Comparison of ENCODE assay signal across 17 cellular contexts in genomic region chr2:121019073-121019472, GRCh38.
DNase-seq lines count a peak whose midpoint lies in the region; ATAC-seq, FAIRE-seq and TF ChIP-seq lines count a peak whose summit lies in the region.
"Had no signal": no experiment of that assay in that cellular context is flagged by ENCODE, and none has a peak within 500 bp of the region (broad histone marks: within the 10 kb centered on the region; RNA-seq: fewer than 3 reads in every experiment).

No MANE protein-coding gene starts in this region.

- peaks cover 9% of the 10 kb centered on the region for H3F3A ChIP-seq in neural progenitor cell (ENCODE audit: low read depth)

- peak; percentile 40 for DNase-seq in WTC11 (ENCODE audit: low spot score)
- DNase-seq in heart left ventricle: peak in 2 of 5 donors; percentile 34 to 37
- peak; percentile 49 for DNase-seq in neural progenitor cell (ENCODE audit: low spot score)
- no peak for DNase-seq in urothelium cell line (ENCODE audit: low spot score)
- DNase-seq in SIG-M5 (lab: John Stamatoyannopoulos, UW): no peak
- DNase-seq in AG20443 (ENCODE audit: low spot score): no peak
- DNase-seq in activated naive CD4-positive, alpha-beta T cell (lab: John Stamatoyannopoulos, UW): no peak
- DNase-seq: activated T-cell treated with anti-CD3 and anti-CD28 coated beads, Interleukin-2, amount 50 U/mL, for 1 hour; NCI-H146; NCI-H524 treated with DMSO at 0.1 percent for 48 hours; PC-9; stimulated activated CD4-positive, alpha-beta T cell treated with anti-CD3 and anti-CD28 coated beads, Interleukin-4, amount 100 ng/mL, for 24 hours; T-helper 17 cell had no signal

- FAIRE-seq in urothelium cell line (lab: Jason Lieb, UNC): peak; percentile 52
- FAIRE-seq: G401.6, H54 had no signal

- peak; percentile 37 for ATAC-seq in WTC11
- ATAC-seq in heart left ventricle: peak in 3 of 4 donors; percentile 35 to 52 (median 48)
- ATAC-seq: T-helper 17 cell had no signal

- H2AFZ ChIP-seq in neural progenitor cell (replicated peaks): peak overlapping the region; percentile 47
- H2AFZ ChIP-seq: PC-9 had no signal

- peaks cover 54% of the 10 kb centered on the region for H3K27me3 Mint-ChIP-seq in WTC11 (ENCODE audit: low read depth)
- H3K27me3 Mint-ChIP-seq in neural progenitor cell (ENCODE audit: insufficient read depth, low read depth): peaks cover 8% of the 10 kb centered on the region

- no peak overlapping the region for H3K27ac Mint-ChIP-seq in WTC11
- H3K27ac Mint-ChIP-seq in neural progenitor cell: peak overlapping the region; percentile 33
- H3K27ac Mint-ChIP-seq: T-helper 17 cell had no signal

- peaks cover 4% of the 10 kb centered on the region for H3K9me3 Mint-ChIP-seq in WTC11
- peaks cover 3% of the 10 kb centered on the region for H3K9me3 Mint-ChIP-seq in neural progenitor cell

- WGBS in heart left ventricle, 4 donors: 54 to 83% (median 75%) methylated on average over 3 to 12 of the region's 12 CpGs

- POLR2A ChIA-PET in WTC11 (lab: Charles Lee): interaction anchor here (1.7 kb wide), 1 partner anchor 56 kb away, joined by 6 read pairs; no protein-coding TSS in a partner anchor

- CTCF ChIA-PET in WTC11 (lab: Charles Lee): interaction anchor here (1.0 to 1.4 kb wide), 5 partner anchors 57 to 323 kb away, joined by 3 to 6 read pairs (median 4); no protein-coding TSS in a partner anchor

- H3K4me3 ChIP-seq in heart left ventricle (peak overlapping the region in 5 of 12 donors; percentile 11 to 33 (median 15)), neural progenitor cell (no peak overlapping the region)
- H3K4me3 ChIP-seq: PC-9 had no signal

- no peaks in the 10 kb centered on the region for H4K20me1 ChIP-seq in neural progenitor cell (ENCODE audit: low read depth)

- H3K4me3 Mint-ChIP-seq in WTC11 (no peak overlapping the region), neural progenitor cell (no peak overlapping the region)
- H3K4me3 Mint-ChIP-seq: T-helper 17 cell had no signal

- TF ChIP-seq CTCF in WTC11 (IDR thresholded peaks at IDR 0.05) (no peak), heart left ventricle (IDR thresholded peaks at IDR 0.05) (no peak), neural progenitor cell (IDR thresholded peaks at IDR 0.05) (no peak)

- H3K36me3 Mint-ChIP-seq in WTC11 (no peaks in the 10 kb centered on the region), neural progenitor cell (no peaks in the 10 kb centered on the region)
- H3K36me3 Mint-ChIP-seq: CD14-positive monocyte had no signal

- H3K27me3 ChIP-seq in heart left ventricle: peaks cover 0 to 10% (median 0%) of the 10 kb centered on the region in 9 donors
- H3K27me3 ChIP-seq in neural progenitor cell: peaks cover under 1% of the 10 kb centered on the region

- H3K27ac ChIP-seq in heart left ventricle (no peak overlapping the region), neural progenitor cell (no peak overlapping the region)
- H3K27ac ChIP-seq: KMS-11, PC-9 had no signal

- H3K9ac ChIP-seq in neural progenitor cell: no peak overlapping the region
- H3K9ac ChIP-seq: KMS-11 had no signal

- intact Hi-C loops in heart left ventricle (cut with DNase I): no loop called here

- peaks cover 0 to 7% (median 0%) of the 10 kb centered on the region in 12 donors for H3K9me3 ChIP-seq in heart left ventricle
- no peaks in the 10 kb centered on the region for H3K9me3 ChIP-seq in neural progenitor cell (ENCODE audit: low read depth)

- H3K4me1 Mint-ChIP-seq in WTC11 (peaks cover 12% of the 10 kb centered on the region), neural progenitor cell (peaks cover 15% of the 10 kb centered on the region)
- H3K4me1 Mint-ChIP-seq: CD14-positive monocyte, T-helper 17 cell had no signal

- H3K36me3 ChIP-seq in heart left ventricle (no peaks in the 10 kb centered on the region), neural progenitor cell (no peaks in the 10 kb centered on the region)

- H3K4me1 ChIP-seq in heart left ventricle: peaks cover 0 to 4% (median 0%) of the 10 kb centered on the region in 12 donors
- no peaks in the 10 kb centered on the region for H3K4me1 ChIP-seq in neural progenitor cell

- no peak for TF ChIP-seq POLR2A in heart left ventricle (IDR thresholded peaks at IDR 0.05)

- H3K4me2 ChIP-seq in neural progenitor cell: no peak overlapping the region
- H3K4me2 ChIP-seq: KMS-11, PC-9 had no signal

- H3K79me2 ChIP-seq in neural progenitor cell (ENCODE audit: low read depth): no peaks in the 10 kb centered on the region

TF ChIP-seq in WTC11, 78 proteins besides CTCF, POLR2A, EP300 and RAD21 (continues in another document):
- peak; percentile 15; the same call in 1 of the 2 replicates for TF ChIP-seq JUN (CRISPR knock-in tag; IDR thresholded peaks at IDR 0.05)
- TF ChIP-seq TEAD1 (CRISPR knock-in tag; IDR thresholded peaks at IDR 0.05): no peak
- TF ChIP-seq, protein P1, sequence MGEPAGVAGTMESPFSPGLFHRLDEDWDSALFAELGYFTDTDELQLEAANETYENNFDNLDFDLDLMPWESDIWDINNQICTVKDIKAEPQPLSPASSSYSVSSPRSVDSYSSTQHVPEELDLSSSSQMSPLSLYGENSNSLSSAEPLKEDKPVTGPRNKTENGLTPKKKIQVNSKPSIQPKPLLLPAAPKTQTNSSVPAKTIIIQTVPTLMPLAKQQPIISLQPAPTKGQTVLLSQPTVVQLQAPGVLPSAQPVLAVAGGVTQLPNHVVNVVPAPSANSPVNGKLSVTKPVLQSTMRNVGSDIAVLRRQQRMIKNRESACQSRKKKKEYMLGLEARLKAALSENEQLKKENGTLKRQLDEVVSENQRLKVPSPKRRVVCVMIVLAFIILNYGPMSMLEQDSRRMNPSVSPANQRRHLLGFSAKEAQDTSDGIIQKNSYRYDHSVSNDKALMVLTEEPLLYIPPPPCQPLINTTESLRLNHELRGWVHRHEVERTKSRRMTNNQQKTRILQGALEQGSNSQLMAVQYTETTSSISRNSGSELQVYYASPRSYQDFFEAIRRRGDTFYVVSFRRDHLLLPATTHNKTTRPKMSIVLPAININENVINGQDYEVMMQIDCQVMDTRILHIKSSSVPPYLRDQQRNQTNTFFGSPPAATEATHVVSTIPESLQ (CRISPR knock-in tag; IDR thresholded peaks at IDR 0.05): no peak
- TF ChIP-seq SMAD4 (CRISPR knock-in tag; IDR thresholded peaks at IDR 0.05): no peak
- no peak for TF ChIP-seq CBFB (CRISPR knock-in tag; IDR thresholded peaks at IDR 0.05; ENCODE audit: low read depth)
- TF ChIP-seq ELF4 (CRISPR knock-in tag; IDR thresholded peaks at IDR 0.05; ENCODE audit: low read depth): no peak
- TF ChIP-seq MXD4 (CRISPR knock-in tag; IDR thresholded peaks at IDR 0.05; ENCODE audit: borderline replicate concordance): no peak
- no peak for TF ChIP-seq ATF2 (CRISPR knock-in tag; IDR thresholded peaks at IDR 0.05; ENCODE audit: borderline replicate concordance, low read depth)
- no peak for TF ChIP-seq CREB1 (CRISPR knock-in tag; IDR thresholded peaks at IDR 0.05)
- 0 out of 2 replicates have a peak, but pooled peaks have one; percentile 8 for TF ChIP-seq ARID4B (CRISPR knock-in tag; IDR thresholded peaks at IDR 0.05; ENCODE audit: borderline replicate concordance)

Comparison
In these comparisons a context has a peak if more than half of its experiments do, and no peak if none do; other contexts are left out.
1. DNase-seq: peak in WTC11 (single experiment) and neural progenitor cell (single experiment); none in urothelium cell line (single experiment), SIG-M5 (single experiment), AG20443 (single experiment) and activated naive CD4-positive, alpha-beta T cell (0 of 4).